In the genomic region with DNA sequence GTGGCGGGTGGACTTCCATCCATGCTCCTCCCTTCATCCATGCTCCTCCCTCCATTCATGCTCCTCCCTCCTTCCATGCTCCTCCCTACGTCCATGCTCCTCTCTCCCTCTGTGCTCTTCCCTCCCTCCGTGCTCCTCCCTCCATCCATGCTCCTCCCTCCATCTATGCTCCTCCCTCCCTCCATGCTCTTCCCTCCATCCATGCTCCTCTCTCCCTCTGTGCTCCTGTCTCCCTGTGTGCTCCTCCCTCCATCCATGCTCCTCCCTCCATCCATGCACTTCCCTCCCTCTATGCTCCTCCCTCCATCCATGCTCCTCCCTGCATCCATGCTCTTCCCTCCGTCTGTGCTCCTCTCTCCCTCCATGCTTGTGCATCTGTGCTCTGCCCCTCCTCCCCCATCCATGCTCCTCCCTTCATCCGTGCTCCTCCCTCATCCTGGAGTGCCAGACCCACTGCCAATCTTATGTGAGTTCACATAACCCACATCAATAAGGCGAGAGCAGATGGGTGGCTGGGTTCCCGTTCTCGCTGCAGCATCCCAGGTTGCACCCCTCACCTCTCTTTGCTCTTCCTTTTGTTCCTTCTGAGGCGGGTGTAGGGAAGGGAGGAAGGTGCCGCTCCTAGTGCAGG, we compare ENCODE assay signal across 1 cellular context.
TF ChIP-seq lines count a peak whose summit lies in the region.

No MANE protein-coding gene starts in this region.

TF ChIP-seq in HEK293, 187 proteins besides CTCF, POLR2A, EP300 and RAD21:
- peak; percentile 93 for TF ChIP-seq ZNF341 (tag by site-specific recombination; IDR thresholded peaks at IDR 0.05; ENCODE audit: low read depth)
- TF ChIP-seq, protein P1, sequence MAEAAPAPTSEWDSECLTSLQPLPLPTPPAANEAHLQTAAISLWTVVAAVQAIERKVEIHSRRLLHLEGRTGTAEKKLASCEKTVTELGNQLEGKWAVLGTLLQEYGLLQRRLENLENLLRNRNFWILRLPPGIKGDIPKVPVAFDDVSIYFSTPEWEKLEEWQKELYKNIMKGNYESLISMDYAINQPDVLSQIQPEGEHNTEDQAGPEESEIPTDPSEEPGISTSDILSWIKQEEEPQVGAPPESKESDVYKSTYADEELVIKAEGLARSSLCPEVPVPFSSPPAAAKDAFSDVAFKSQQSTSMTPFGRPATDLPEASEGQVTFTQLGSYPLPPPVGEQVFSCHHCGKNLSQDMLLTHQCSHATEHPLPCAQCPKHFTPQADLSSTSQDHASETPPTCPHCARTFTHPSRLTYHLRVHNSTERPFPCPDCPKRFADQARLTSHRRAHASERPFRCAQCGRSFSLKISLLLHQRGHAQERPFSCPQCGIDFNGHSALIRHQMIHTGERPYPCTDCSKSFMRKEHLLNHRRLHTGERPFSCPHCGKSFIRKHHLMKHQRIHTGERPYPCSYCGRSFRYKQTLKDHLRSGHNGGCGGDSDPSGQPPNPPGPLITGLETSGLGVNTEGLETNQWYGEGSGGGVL (tag by site-specific recombination; IDR thresholded peaks at IDR 0.05): peak; percentile 24; the same call in 1 of the 2 replicates
- peak; percentile 67; the same call in 1 of the 2 replicates for TF ChIP-seq GLI4 (tag by site-specific recombination; IDR thresholded peaks at IDR 0.05)
- peak; percentile 23; the same call in 1 of the 2 replicates for TF ChIP-seq ZNF394 (tag by site-specific recombination; IDR thresholded peaks at IDR 0.05; ENCODE audit: borderline replicate concordance)
- no peak for TF ChIP-seq ZNF416 (tag by site-specific recombination; IDR thresholded peaks at IDR 0.05)
- 0 out of 2 replicates have a peak, but pooled peaks have one; percentile 68 for TF ChIP-seq ZNF169 (tag by site-specific recombination; IDR thresholded peaks at IDR 0.05)
- peak; percentile 46; the same call in 1 of the 2 replicates for TF ChIP-seq YY2 (tag by site-specific recombination; IDR thresholded peaks at IDR 0.05)
- TF ChIP-seq ZNF610 (tag by site-specific recombination; IDR thresholded peaks at IDR 0.05; ENCODE audit: borderline replicate concordance): no peak
- TF ChIP-seq ZNF777 (tag by site-specific recombination; IDR thresholded peaks at IDR 0.05; ENCODE audit: borderline replicate concordance): no peak
- TF ChIP-seq ZBTB10 (tag by site-specific recombination; IDR thresholded peaks at IDR 0.05): no peak
- TF ChIP-seq, protein P2, sequence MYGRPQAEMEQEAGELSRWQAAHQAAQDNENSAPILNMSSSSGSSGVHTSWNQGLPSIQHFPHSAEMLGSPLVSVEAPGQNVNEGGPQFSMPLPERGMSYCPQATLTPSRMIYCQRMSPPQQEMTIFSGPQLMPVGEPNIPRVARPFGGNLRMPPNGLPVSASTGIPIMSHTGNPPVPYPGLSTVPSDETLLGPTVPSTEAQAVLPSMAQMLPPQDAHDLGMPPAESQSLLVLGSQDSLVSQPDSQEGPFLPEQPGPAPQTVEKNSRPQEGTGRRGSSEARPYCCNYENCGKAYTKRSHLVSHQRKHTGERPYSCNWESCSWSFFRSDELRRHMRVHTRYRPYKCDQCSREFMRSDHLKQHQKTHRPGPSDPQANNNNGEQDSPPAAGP (tag by site-specific recombination; IDR thresholded peaks at IDR 0.05): peak; percentile 96
- TF ChIP-seq ZBTB17 (tag by site-specific recombination; IDR thresholded peaks at IDR 0.05): peak; percentile 89
- TF ChIP-seq ZBTB1 (tag by site-specific recombination; IDR thresholded peaks at IDR 0.05): no peak
- TF ChIP-seq ZNF366 (tag by site-specific recombination; conservative IDR thresholded peaks at IDR 0.05): peak; percentile 96
- TF ChIP-seq SP3 (tag by site-specific recombination; IDR thresholded peaks at IDR 0.05): peak; percentile 71
- peak; percentile 21; the same call in 1 of the 2 replicates for TF ChIP-seq SP2 (tag by site-specific recombination; IDR thresholded peaks at IDR 0.05)
